21 cellular contexts compared by ENCODE assay signal in genomic region chr7:143494622-143495021, GRCh38. TPM values are rescaled to one million over a fixed set of nuclear protein-coding genes. Genes with fewer than 3 reads are reported as not detected.
DNase-seq lines count a peak whose midpoint lies in the region; ATAC-seq, FAIRE-seq and TF ChIP-seq lines count a peak whose summit lies in the region.
"Had no signal": no experiment of that assay in that cellular context is flagged by ENCODE, and none has a peak within 500 bp of the region (broad histone marks: within the 10 kb centered on the region; RNA-seq: fewer than 3 reads in every experiment).

No MANE protein-coding gene starts in this region.

- no peak for FAIRE-seq in GM19239 (lab: Jason Lieb, UNC)
- FAIRE-seq: GM12892 had no signal

- no peaks in the 10 kb centered on the region for H3K36me3 Mint-ChIP-seq in chondrocyte (ENCODE audit: low read depth)
- H3K36me3 Mint-ChIP-seq: natural killer cell treated with Interleukin-12 subunit alpha and Interleukin-12 subunit beta and Interleukin-15 and Interleukin-18, amount 100 ng/mL, for 72 hours had no signal

- H3K4me1 Mint-ChIP-seq in chondrocyte (ENCODE audit: low read depth) = peaks cover 11% of the 10 kb centered on the region

- no peak for DNase-seq in AG10803 (ENCODE audit: low read depth)
- DNase-seq in MM.1S = no peak
- no peak for DNase-seq in chondrocyte (ENCODE audit: low spot score)
- peak; percentile 34 for DNase-seq in iris pigment epithelial cell (ENCODE audit: low read depth)
- no peak for DNase-seq in GM19239 (ENCODE audit: insufficient read length, low spot score)
- no peak for DNase-seq in NCI-H774 (lab: John Stamatoyannopoulos, UW)
- DNase-seq in NCI-H2171 treated with DMSO at 0.1 percent for 48 hours (lab: John Stamatoyannopoulos, UW) = no peak
- DNase-seq: activated CD4-positive, alpha-beta T cell treated with anti-CD3 and anti-CD28 coated beads, Interleukin-2, amount 10 ng/mL, durations not matched to agents 24 days and 14 days; CD4-positive, alpha-beta T cell; left colon; NCI-H1417; NCI-H526 treated with DMSO at 0.1 percent for 48 hours; posterior cingulate gyrus had no signal

- H4K20me1 ChIP-seq in MM.1S (ENCODE audit: insufficient read depth, low read length) = no peaks in the 10 kb centered on the region

- H3K4me1 ChIP-seq in MM.1S (ENCODE audit: low read length) = peaks cover 24% of the 10 kb centered on the region

- peaks cover 4% of the 10 kb centered on the region; the same call in 1 of the 2 replicates for H3F3A ChIP-seq in MM.1S (ENCODE audit: insufficient read depth, low read length)

- H3K27me3 ChIP-seq in MM.1S (replicated peaks; ENCODE audit: insufficient read depth, low read length) = no peaks in the 10 kb centered on the region

- no peak overlapping the region for H3K27ac Mint-ChIP-seq in chondrocyte (ENCODE audit: unreplicated experiment)
- H3K27ac Mint-ChIP-seq: activated CD4-positive, alpha-beta T cell treated with anti-CD3 and anti-CD28 coated beads, Interleukin-2, amount 10 ng/mL, durations not matched to agents 24 days and 14 days; activated naive CD8-positive, alpha-beta T cell; CD4-positive, alpha-beta T cell; natural killer cell treated with Interleukin-12 subunit alpha and Interleukin-12 subunit beta and Interleukin-15 and Interleukin-18, amount 100 ng/mL, for 72 hours had no signal

- H3K9ac ChIP-seq in MM.1S (ENCODE audit: low read length) = no peak overlapping the region

- no peaks in the 10 kb centered on the region for H3K27me3 Mint-ChIP-seq in chondrocyte (ENCODE audit: low read depth)
- H3K27me3 Mint-ChIP-seq: activated CD4-positive, alpha-beta T cell treated with anti-CD3 and anti-CD28 coated beads, Interleukin-2, amount 10 ng/mL, durations not matched to agents 24 days and 14 days; activated naive CD8-positive, alpha-beta T cell; CD4-positive, alpha-beta T cell had no signal

- no peaks in the 10 kb centered on the region for H3K9me3 Mint-ChIP-seq in chondrocyte (ENCODE audit: low read depth)
- H3K9me3 Mint-ChIP-seq: CD4-positive, alpha-beta T cell; natural killer cell treated with Interleukin-12 subunit alpha and Interleukin-12 subunit beta and Interleukin-15 and Interleukin-18, amount 100 ng/mL, for 72 hours had no signal

- no peak overlapping the region for H2AFZ ChIP-seq in MM.1S (ENCODE audit: low read length)

- H3K79me2 ChIP-seq in MM.1S (ENCODE audit: low read length) = no peaks in the 10 kb centered on the region

- H3K9me2 ChIP-seq in MM.1S (replicated peaks; ENCODE audit: insufficient read depth, low read length) = no peaks in the 10 kb centered on the region

- H3K9me3 ChIP-seq in MM.1S (replicated peaks; ENCODE audit: insufficient read depth, low read length) = no peaks in the 10 kb centered on the region

- peak; percentile 32; the same call in 1 of the 2 replicates for TF ChIP-seq CTCF in AG10803 (conservative IDR thresholded peaks at IDR 0.05; ENCODE audit: low read length)
- TF ChIP-seq CTCF in MM.1S (IDR thresholded peaks at IDR 0.05; ENCODE audit: low read length) = peak; percentile 31
- peak; percentile 63 for TF ChIP-seq CTCF in chondrocyte (IDR thresholded peaks at IDR 0.05)

- ATAC-seq in GM19324 (IDR thresholded peaks at IDR 0.05; ENCODE audit: low FRiP score, unreplicated experiment) = no peak
- ATAC-seq: left colon; natural killer cell treated with Interleukin-12 subunit alpha and Interleukin-12 subunit beta and Interleukin-15 and Interleukin-18, amount 100 ng/mL, for 72 hours; Right ventricle myocardium inferior; sciatic nerve had no signal

- no peak overlapping the region for H3K27ac ChIP-seq in MM.1S (ENCODE audit: low read length)
- H3K27ac ChIP-seq: epithelial cell of prostate had no signal

- no peaks in the 10 kb centered on the region for H3K36me3 ChIP-seq in MM.1S (replicated peaks; ENCODE audit: insufficient read depth, low read length)

- H3K4me3 ChIP-seq in AG10803 (ENCODE audit: low read length) = no peak overlapping the region
- H3K4me3 ChIP-seq in MM.1S (ENCODE audit: low read length) = no peak overlapping the region

- H3K4me3 Mint-ChIP-seq in chondrocyte (ENCODE audit: unreplicated experiment) = no peak overlapping the region
- H3K4me3 Mint-ChIP-seq: activated CD4-positive, alpha-beta T cell treated with anti-CD3 and anti-CD28 coated beads, Interleukin-2, amount 10 ng/mL, durations not matched to agents 24 days and 14 days; activated naive CD8-positive, alpha-beta T cell; CD4-positive, alpha-beta T cell; natural killer cell treated with Interleukin-12 subunit alpha and Interleukin-12 subunit beta and Interleukin-15 and Interleukin-18, amount 100 ng/mL, for 72 hours had no signal

- no peak overlapping the region for H3K4me2 ChIP-seq in MM.1S (ENCODE audit: low read depth, low read length)

RNA-seq across cellular contexts. Expression of gene TAS2R41, which starts 16.9 kb away (rescaled TPM):
- not detected in 3 replicates for total RNA-seq in chondrocyte
- total RNA-seq: activated CD4-positive, alpha-beta T cell treated with anti-CD3 and anti-CD28 coated beads, Interleukin-2, amount 10 ng/mL, durations not matched to agents 24 days and 14 days; dermis microvascular lymphatic vessel endothelial cell; left colon; natural killer cell treated with Interleukin-12 subunit alpha and Interleukin-12 subunit beta and Interleukin-15 and Interleukin-18, amount 100 ng/mL, for 72 hours; Right ventricle myocardium inferior; sciatic nerve had no signal

RNA-seq across cellular contexts. Expression of gene TAS2R60, which starts 51.4 kb away (rescaled TPM):
- not detected in 3 replicates for total RNA-seq in chondrocyte
- total RNA-seq: activated CD4-positive, alpha-beta T cell treated with anti-CD3 and anti-CD28 coated beads, Interleukin-2, amount 10 ng/mL, durations not matched to agents 24 days and 14 days; dermis microvascular lymphatic vessel endothelial cell; left colon; natural killer cell treated with Interleukin-12 subunit alpha and Interleukin-12 subunit beta and Interleukin-15 and Interleukin-18, amount 100 ng/mL, for 72 hours; Right ventricle myocardium inferior had no signal
